ENCODE assay signal across 8 cellular contexts in the genomic region with DNA sequence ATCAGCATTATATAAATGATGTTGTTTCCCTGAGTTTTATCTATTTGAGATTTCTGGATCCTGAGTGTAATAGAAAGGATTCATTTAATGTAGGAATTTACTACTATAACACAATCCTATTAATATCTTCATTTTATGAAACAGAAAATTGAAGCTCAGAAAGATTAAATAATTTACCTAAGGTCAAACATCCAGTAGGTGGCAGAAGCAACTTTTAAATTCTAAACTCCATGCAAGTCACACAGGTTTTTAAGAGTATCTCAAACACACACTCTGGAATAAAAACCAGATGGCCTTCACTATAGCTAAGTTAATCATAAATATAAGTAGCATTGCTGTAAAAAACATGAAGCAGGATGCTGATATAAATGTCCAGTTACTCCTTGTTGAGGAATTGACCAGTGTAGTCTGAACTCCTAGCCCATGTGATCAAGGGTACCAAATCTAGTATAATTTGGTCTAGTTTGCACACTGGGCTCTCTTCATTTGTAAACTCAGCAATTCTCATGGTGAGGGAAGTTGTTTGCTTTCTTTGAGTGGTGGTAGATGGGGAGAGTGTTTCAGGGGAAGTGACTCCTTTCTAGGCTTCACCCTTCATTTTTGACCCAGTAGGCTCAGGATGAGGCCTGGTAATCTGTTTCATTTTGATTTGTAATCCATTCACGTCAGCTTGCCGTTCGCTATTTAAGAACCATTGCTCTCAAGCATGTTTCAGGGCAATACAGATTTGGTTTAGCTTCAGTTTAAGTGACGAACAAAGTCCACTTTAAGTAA. TPM values are rescaled to one million over a fixed set of nuclear protein-coding genes. Genes with fewer than 3 reads are reported as not detected.
DNase-seq lines count a peak whose midpoint lies in the region; ATAC-seq, FAIRE-seq and TF ChIP-seq lines count a peak whose summit lies in the region.

No MANE protein-coding gene starts in this region.

- no peak overlapping the region for H3K4me2 ChIP-seq in KMS-11
- peak overlapping the region; percentile 27 for H3K4me2 ChIP-seq in keratinocyte (ENCODE audit: control insufficient read depth, extremely low read depth, insufficient read depth, low read depth, low read length)

- H4K20me1 ChIP-seq in KMS-11 (ENCODE audit: insufficient read depth) (no peaks in the 10 kb centered on the region), keratinocyte (ENCODE audit: control insufficient read depth, extremely low read depth, insufficient read depth, low read length) (no peaks in the 10 kb centered on the region)

- H2AFZ ChIP-seq in ACC112 (ENCODE audit: low read length, unreplicated experiment) = peak overlapping the region; percentile 36
- H2AFZ ChIP-seq in KMS-11 (ENCODE audit: low read depth) = no peak overlapping the region
- peak overlapping the region; percentile 80 for H2AFZ ChIP-seq in keratinocyte (ENCODE audit: control insufficient read depth, low read length)

- H3K4me3 Mint-ChIP-seq in immature natural killer cell = no peak overlapping the region

- H3K36me3 ChIP-seq in ACC112 (ENCODE audit: insufficient read depth, low read length) (no peaks in the 10 kb centered on the region), KMS-11 (ENCODE audit: insufficient read depth) (no peaks in the 10 kb centered on the region), keratinocyte (ENCODE audit: control insufficient read depth in 2 of 2, extremely low read depth in 1 of 2, insufficient read depth in 2 of 2, low read length in 2 of 2) (no peaks in the 10 kb centered on the region), aorta (ENCODE audit: control insufficient read depth in 1 of 2, insufficient read depth in 2 of 2, low read length in 1 of 2) (no peaks in the 10 kb centered on the region)

- H3K27ac Mint-ChIP-seq in immature natural killer cell = no peak overlapping the region

- H3K79me2 ChIP-seq in ACC112 (ENCODE audit: control insufficient read depth, insufficient read depth, low read length, unreplicated experiment) (no peaks in the 10 kb centered on the region), KMS-11 (ENCODE audit: insufficient read depth, low read depth) (no peaks in the 10 kb centered on the region), keratinocyte (ENCODE audit: control insufficient read depth, insufficient read depth, low read length) (no peaks in the 10 kb centered on the region)

- FAIRE-seq in keratinocyte (lab: Jason Lieb, UNC) = no peak

- intact Hi-C loops in aorta (cut with DNase I) = loop anchor here (2.0 kb wide), 1 partner anchor 145 kb away; no protein-coding TSS in a partner anchor

- H3K4me3 ChIP-seq in ACC112 (ENCODE audit: low read depth, low read length) = no peak overlapping the region
- no peak overlapping the region for H3K4me3 ChIP-seq in KMS-11 (IDR thresholded peaks at IDR 0.05; ENCODE audit: insufficient read depth, low read depth, low read length)
- no peak overlapping the region for H3K4me3 ChIP-seq in astrocyte of the cerebellum (ENCODE audit: low read depth, low read length)
- no peak overlapping the region for H3K4me3 ChIP-seq in keratinocyte (ENCODE audit: control insufficient read depth in 2 of 3, extremely low read depth in 1 of 3, insufficient read depth in 2 of 3, low read depth in 1 of 3, low read length in 3 of 3)
- peak overlapping the region in 1 of 2 donors; percentile 40 for H3K4me3 ChIP-seq in aorta (ENCODE audit: low read length in 2 of 2)

- dilution Hi-C loops in keratinocyte (cut with MboI; ENCODE audit: extremely low pct_ligation_motif_present, low sequenced_read_pairs) = no loop called here

- 10 to 12% methylated on average over 4 of the region's 4 CpGs for WGBS in aorta, 2 donors

- H3K9ac ChIP-seq in KMS-11 (no peak overlapping the region), keratinocyte (ENCODE audit: control insufficient read depth, extremely low read depth, insufficient read depth, low read length) (no peak overlapping the region)

- H3K4me1 ChIP-seq in ACC112 (ENCODE audit: control insufficient read depth, insufficient read depth, low read length, unreplicated experiment) (no peaks in the 10 kb centered on the region), KMS-11 (ENCODE audit: low read depth, poor library complexity, severe bottlenecking) (no peaks in the 10 kb centered on the region), keratinocyte (ENCODE audit: control insufficient read depth, extremely low read depth, insufficient read depth, low read length) (no peaks in the 10 kb centered on the region), aorta (ENCODE audit: control insufficient read depth in 1 of 2, insufficient read depth in 2 of 2, low read length in 2 of 2) (peaks cover 0 to 2% of the 10 kb centered on the region in 2 donors)

- DNase-seq in astrocyte of the cerebellum (ENCODE audit: low read depth) = peak; percentile 63
- DNase-seq in keratinocyte (ENCODE audit: low read depth, low spot score) = no peak
- no peak for DNase-seq in aorta
- no peak for DNase-seq in immature natural killer cell
- no peak for DNase-seq in HPDE6-E6E7 (ENCODE audit: extremely low spot score)

- H3K27me3 ChIP-seq in ACC112 (ENCODE audit: insufficient read depth, low read length) (no peaks in the 10 kb centered on the region), KMS-11 (ENCODE audit: insufficient read depth, low read depth) (no peaks in the 10 kb centered on the region), keratinocyte (ENCODE audit: control insufficient read depth, extremely low read depth, insufficient read depth, low read length) (no peaks in the 10 kb centered on the region), aorta (ENCODE audit: control insufficient read depth in 1 of 2, insufficient read depth in 2 of 2, low read length in 1 of 2) (no peaks in the 10 kb centered on the region)

- no peaks in the 10 kb centered on the region for H3K9me1 ChIP-seq in keratinocyte (ENCODE audit: control insufficient read depth, extremely low read depth, insufficient read depth, low read length)

- H3K27me3 Mint-ChIP-seq in immature natural killer cell (ENCODE audit: low read depth in 3 of 3) = no peaks in the 10 kb centered on the region

- no peaks in the 10 kb centered on the region for H3K9me3 ChIP-seq in keratinocyte (ENCODE audit: control insufficient read depth, low read depth, low read length)
- H3K9me3 ChIP-seq in aorta (ENCODE audit: control insufficient read depth, low read length) = no peaks in the 10 kb centered on the region

- H3K4me1 Mint-ChIP-seq in immature natural killer cell = no peaks in the 10 kb centered on the region

- no peaks in the 10 kb centered on the region for H3K36me3 Mint-ChIP-seq in immature natural killer cell

- peaks cover 0 to 3% (median 0%) of the 10 kb centered on the region in 6 donors for H3K9me3 Mint-ChIP-seq in immature natural killer cell

- H3K27ac ChIP-seq in ACC112 (ENCODE audit: low read depth, low read length) = no peak overlapping the region
- H3K27ac ChIP-seq in KMS-11 = no peak overlapping the region
- no peak overlapping the region for H3K27ac ChIP-seq in keratinocyte (ENCODE audit: control insufficient read depth, insufficient read depth, low read length)
- peak overlapping the region; percentile 74 to 90 for H3K27ac ChIP-seq in aorta (ENCODE audit: low read depth in 1 of 2, low read length in 2 of 2)

- peak; percentile 60 for TF ChIP-seq CTCF in KMS-11 (conservative IDR thresholded peaks at IDR 0.05; ENCODE audit: low read depth, low read length)
- no peak for TF ChIP-seq CTCF in astrocyte of the cerebellum (IDR thresholded peaks at IDR 0.05; ENCODE audit: low read depth, low read length, missing control alignments)
- peak in 2 of 3 experiments; percentile 20 to 26 for TF ChIP-seq CTCF in keratinocyte (optimal IDR thresholded peaks at IDR 0.05 in 1 of 3, IDR thresholded peaks at IDR 0.05 in 1 of 3, conservative IDR thresholded peaks at IDR 0.05 in 1 of 3; ENCODE audit: extremely low read depth in 1 of 3, insufficient read depth in 2 of 3, low read length in 3 of 3)

- in situ Hi-C loops in astrocyte of the cerebellum (cut with HindIII; ENCODE audit: low sequenced_read_pairs) = loop anchor here (5.0 kb wide), 2 partner anchors 61 to 146 kb away; no protein-coding TSS in a partner anchor

- ATAC-seq in aorta (ENCODE audit: low FRiP score) (peak; percentile 81), HG03135 (IDR thresholded peaks at IDR 0.05; ENCODE audit: unreplicated experiment) (no peak)

RNA-seq across cellular contexts. Expression of a gene that starts 9.3 kb away (rescaled TPM):
- polyA plus RNA-seq in keratinocyte = not detected in 3 replicates
- not detected for polyA plus RNA-seq in keratinocyte (2011; ENCODE audit: low read depth)
- not detected in 2 replicates for polyA plus RNA-seq in keratinocyte (2011; cell fraction: cytosol; rRNA removed)
- polyA plus RNA-seq in keratinocyte (2011; cell fraction: nucleus; rRNA removed) = not detected in 2 replicates
- polyA plus RNA-seq in keratinocyte (2012; ENCODE audit: low replicate concordance) = not detected in 2 replicates
- not detected in 3 replicates for polyA minus RNA-seq in keratinocyte
- polyA minus RNA-seq in keratinocyte (2011; cell fraction: cytosol; rRNA and poly(A)+ RNA removed) = not detected
- not detected in 2 replicates for polyA minus RNA-seq in keratinocyte (2011; cell fraction: nucleus; rRNA and poly(A)+ RNA removed)
- total RNA-seq in aorta = 1 to 10 TPM; 2.8 to 3.7 TPM
- polyA plus RNA-seq in aorta = 10 to 100 TPM in 1 of 2 donors, 1 to 10 TPM in 1; 9.0 to 13.5 TPM
- not detected for polyA plus RNA-seq in immature natural killer cell

Comparison
In these comparisons a context has a peak if more than half of its experiments do, and no peak if none do; other contexts are left out.
1. H3K27ac ChIP-seq: peak in aorta (2 of 2); none in ACC112 (single experiment), KMS-11 (single experiment) and keratinocyte (single experiment).
2. RNA of a gene that starts 9.3 kb away (polyA plus RNA-seq): 9.0 to 13.5 TPM in aorta; not detected in keratinocyte and not detected in immature natural killer cell; every median in the first group is over 4 times any median in the second.